Comparison of ENCODE assay signal across 1 cellular context in the genomic region with DNA sequence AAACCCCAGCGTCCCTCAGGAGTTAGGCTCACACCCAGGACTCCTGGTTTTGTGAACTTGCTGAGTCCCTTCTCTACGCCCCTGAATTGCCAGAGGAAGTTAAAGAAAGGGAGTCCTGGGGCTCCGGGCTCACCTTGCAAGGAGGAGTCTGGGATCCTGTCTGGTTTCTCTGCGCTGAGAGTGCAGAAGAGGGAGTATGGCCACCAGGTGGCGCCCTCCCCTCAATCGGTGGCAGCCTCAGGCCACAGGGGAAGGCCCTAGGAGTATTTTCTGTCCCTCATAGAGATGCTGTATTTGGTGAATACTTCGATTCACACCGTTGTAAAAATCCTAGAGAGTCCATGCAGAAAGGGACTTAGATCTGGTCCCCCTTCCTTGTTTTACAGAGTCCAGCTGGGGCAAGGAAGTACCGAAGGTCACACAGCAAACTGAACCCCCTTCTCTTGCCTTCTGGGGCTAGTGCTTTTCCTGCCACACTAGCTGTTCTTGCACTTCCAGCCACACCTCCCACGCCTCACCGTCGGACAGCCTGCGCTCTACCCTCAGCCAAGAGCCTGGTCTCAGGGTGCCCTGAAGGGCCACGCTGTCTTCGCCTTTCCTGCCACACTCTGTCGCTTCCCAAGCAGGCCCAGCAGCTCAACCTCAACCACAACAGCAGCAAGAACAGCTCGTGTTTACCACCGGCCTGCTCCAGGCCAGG.
TF ChIP-seq lines count a peak whose summit lies in the region.

No MANE protein-coding gene starts in this region.

TF ChIP-seq in HepG2, 621 proteins besides CTCF, POLR2A, EP300 and RAD21 (continued from another document and continues in another):
- TF ChIP-seq, protein P1, sequence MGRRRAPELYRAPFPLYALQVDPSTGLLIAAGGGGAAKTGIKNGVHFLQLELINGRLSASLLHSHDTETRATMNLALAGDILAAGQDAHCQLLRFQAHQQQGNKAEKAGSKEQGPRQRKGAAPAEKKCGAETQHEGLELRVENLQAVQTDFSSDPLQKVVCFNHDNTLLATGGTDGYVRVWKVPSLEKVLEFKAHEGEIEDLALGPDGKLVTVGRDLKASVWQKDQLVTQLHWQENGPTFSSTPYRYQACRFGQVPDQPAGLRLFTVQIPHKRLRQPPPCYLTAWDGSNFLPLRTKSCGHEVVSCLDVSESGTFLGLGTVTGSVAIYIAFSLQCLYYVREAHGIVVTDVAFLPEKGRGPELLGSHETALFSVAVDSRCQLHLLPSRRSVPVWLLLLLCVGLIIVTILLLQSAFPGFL (CRISPR knock-in tag; IDR thresholded peaks at IDR 0.05) = no peak
- TF ChIP-seq REL (CRISPR knock-in tag; conservative IDR thresholded peaks at IDR 0.05) = no peak
- TF ChIP-seq SNAPC2 (CRISPR knock-in tag; IDR thresholded peaks at IDR 0.05) = no peak
- no peak for TF ChIP-seq PHF5A (CRISPR knock-in tag; IDR thresholded peaks at IDR 0.05; ENCODE audit: low read depth, unreplicated experiment)
- TF ChIP-seq, protein P2, sequence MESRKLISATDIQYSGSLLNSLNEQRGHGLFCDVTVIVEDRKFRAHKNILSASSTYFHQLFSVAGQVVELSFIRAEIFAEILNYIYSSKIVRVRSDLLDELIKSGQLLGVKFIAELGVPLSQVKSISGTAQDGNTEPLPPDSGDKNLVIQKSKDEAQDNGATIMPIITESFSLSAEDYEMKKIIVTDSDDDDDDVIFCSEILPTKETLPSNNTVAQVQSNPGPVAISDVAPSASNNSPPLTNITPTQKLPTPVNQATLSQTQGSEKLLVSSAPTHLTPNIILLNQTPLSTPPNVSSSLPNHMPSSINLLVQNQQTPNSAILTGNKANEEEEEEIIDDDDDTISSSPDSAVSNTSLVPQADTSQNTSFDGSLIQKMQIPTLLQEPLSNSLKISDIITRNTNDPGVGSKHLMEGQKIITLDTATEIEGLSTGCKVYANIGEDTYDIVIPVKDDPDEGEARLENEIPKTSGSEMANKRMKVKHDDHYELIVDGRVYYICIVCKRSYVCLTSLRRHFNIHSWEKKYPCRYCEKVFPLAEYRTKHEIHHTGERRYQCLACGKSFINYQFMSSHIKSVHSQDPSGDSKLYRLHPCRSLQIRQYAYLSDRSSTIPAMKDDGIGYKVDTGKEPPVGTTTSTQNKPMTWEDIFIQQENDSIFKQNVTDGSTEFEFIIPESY (CRISPR knock-in tag; IDR thresholded peaks at IDR 0.05) = no peak
- TF ChIP-seq ARNT2 (CRISPR knock-in tag; IDR thresholded peaks at IDR 0.05; ENCODE audit: low read depth) = no peak
- no peak for TF ChIP-seq ZNF530 (CRISPR knock-in tag; IDR thresholded peaks at IDR 0.05; ENCODE audit: low read depth)
- no peak for TF ChIP-seq SIX1 (CRISPR knock-in tag; IDR thresholded peaks at IDR 0.05; ENCODE audit: borderline replicate concordance)
- TF ChIP-seq, protein P3, sequence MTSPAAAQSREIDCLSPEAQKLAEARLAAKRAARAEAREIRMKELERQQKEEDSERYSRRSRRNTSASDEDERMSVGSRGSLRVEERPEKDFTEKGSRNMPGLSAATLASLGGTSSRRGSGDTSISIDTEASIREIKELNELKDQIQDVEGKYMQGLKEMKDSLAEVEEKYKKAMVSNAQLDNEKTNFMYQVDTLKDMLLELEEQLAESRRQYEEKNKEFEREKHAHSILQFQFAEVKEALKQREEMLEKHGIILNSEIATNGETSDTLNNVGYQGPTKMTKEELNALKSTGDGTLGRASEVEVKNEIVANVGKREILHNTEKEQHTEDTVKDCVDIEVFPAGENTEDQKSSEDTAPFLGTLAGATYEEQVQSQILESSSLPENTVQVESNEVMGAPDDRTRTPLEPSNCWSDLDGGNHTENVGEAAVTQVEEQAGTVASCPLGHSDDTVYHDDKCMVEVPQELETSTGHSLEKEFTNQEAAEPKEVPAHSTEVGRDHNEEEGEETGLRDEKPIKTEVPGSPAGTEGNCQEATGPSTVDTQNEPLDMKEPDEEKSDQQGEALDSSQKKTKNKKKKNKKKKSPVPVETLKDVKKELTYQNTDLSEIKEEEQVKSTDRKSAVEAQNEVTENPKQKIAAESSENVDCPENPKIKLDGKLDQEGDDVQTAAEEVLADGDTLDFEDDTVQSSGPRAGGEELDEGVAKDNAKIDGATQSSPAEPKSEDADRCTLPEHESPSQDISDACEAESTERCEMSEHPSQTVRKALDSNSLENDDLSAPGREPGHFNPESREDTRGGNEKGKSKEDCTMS (CRISPR knock-in tag; conservative IDR thresholded peaks at IDR 0.05) = no peak
- no peak for TF ChIP-seq GPN1 (CRISPR knock-in tag; IDR thresholded peaks at IDR 0.05; ENCODE audit: borderline replicate concordance)
- no peak for TF ChIP-seq POLR2G (IDR thresholded peaks at IDR 0.05; ENCODE audit: low read depth, low read length)
- TF ChIP-seq ZNF780A (CRISPR knock-in tag; IDR thresholded peaks at IDR 0.05) = no peak
- TF ChIP-seq, protein P4, sequence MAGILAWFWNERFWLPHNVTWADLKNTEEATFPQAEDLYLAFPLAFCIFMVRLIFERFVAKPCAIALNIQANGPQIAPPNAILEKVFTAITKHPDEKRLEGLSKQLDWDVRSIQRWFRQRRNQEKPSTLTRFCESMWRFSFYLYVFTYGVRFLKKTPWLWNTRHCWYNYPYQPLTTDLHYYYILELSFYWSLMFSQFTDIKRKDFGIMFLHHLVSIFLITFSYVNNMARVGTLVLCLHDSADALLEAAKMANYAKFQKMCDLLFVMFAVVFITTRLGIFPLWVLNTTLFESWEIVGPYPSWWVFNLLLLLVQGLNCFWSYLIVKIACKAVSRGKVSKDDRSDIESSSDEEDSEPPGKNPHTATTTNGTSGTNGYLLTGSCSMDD (CRISPR knock-in tag; IDR thresholded peaks at IDR 0.05) = no peak
- TF ChIP-seq, protein P5, sequence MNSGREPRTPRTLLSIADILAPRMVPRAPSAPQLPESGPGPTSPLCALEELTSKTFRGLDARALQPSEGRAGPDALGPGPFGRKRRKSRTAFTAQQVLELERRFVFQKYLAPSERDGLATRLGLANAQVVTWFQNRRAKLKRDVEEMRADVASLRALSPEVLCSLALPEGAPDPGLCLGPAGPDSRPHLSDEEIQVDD (CRISPR knock-in tag; IDR thresholded peaks at IDR 0.05; ENCODE audit: borderline replicate concordance) = no peak
- TF ChIP-seq, protein P6, sequence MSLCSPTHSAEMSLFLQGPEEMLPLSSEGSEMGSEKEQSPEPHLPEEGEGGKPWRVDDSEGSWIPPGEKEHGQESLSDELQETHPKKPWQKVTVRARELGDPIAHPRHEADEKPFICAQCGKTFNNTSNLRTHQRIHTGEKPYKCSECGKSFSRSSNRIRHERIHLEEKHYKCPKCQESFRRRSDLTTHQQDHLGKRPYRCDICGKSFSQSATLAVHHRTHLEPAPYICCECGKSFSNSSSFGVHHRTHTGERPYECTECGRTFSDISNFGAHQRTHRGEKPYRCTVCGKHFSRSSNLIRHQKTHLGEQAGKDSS (CRISPR knock-in tag; IDR thresholded peaks at IDR 0.05; ENCODE audit: borderline replicate concordance, low read depth) = 0 out of 2 replicates have a peak, but pooled peaks have one; percentile 27
- TF ChIP-seq, protein P7, sequence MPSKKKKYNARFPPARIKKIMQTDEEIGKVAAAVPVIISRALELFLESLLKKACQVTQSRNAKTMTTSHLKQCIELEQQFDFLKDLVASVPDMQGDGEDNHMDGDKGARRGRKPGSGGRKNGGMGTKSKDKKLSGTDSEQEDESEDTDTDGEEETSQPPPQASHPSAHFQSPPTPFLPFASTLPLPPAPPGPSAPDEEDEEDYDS (CRISPR knock-in tag; IDR thresholded peaks at IDR 0.05) = no peak
- TF ChIP-seq, protein P8, sequence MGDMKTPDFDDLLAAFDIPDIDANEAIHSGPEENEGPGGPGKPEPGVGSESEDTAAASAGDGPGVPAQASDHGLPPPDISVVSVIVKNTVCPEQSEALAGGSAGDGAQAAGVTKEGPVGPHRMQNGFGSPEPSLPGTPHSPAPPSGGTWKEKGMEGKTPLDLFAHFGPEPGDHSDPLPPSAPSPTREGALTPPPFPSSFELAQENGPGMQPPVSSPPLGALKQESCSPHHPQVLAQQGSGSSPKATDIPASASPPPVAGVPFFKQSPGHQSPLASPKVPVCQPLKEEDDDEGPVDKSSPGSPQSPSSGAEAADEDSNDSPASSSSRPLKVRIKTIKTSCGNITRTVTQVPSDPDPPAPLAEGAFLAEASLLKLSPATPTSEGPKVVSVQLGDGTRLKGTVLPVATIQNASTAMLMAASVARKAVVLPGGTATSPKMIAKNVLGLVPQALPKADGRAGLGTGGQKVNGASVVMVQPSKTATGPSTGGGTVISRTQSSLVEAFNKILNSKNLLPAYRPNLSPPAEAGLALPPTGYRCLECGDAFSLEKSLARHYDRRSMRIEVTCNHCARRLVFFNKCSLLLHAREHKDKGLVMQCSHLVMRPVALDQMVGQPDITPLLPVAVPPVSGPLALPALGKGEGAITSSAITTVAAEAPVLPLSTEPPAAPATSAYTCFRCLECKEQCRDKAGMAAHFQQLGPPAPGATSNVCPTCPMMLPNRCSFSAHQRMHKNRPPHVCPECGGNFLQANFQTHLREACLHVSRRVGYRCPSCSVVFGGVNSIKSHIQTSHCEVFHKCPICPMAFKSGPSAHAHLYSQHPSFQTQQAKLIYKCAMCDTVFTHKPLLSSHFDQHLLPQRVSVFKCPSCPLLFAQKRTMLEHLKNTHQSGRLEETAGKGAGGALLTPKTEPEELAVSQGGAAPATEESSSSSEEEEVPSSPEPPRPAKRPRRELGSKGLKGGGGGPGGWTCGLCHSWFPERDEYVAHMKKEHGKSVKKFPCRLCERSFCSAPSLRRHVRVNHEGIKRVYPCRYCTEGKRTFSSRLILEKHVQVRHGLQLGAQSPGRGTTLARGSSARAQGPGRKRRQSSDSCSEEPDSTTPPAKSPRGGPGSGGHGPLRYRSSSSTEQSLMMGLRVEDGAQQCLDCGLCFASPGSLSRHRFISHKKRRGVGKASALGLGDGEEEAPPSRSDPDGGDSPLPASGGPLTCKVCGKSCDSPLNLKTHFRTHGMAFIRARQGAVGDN (CRISPR knock-in tag; IDR thresholded peaks at IDR 0.05) = peak; percentile 42; the same call in 1 of the 2 replicates
- TF ChIP-seq, protein P9, sequence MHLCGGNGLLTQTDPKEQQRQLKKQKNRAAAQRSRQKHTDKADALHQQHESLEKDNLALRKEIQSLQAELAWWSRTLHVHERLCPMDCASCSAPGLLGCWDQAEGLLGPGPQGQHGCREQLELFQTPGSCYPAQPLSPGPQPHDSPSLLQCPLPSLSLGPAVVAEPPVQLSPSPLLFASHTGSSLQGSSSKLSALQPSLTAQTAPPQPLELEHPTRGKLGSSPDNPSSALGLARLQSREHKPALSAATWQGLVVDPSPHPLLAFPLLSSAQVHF (CRISPR knock-in tag; IDR thresholded peaks at IDR 0.05) = no peak
- TF ChIP-seq, protein P10, sequence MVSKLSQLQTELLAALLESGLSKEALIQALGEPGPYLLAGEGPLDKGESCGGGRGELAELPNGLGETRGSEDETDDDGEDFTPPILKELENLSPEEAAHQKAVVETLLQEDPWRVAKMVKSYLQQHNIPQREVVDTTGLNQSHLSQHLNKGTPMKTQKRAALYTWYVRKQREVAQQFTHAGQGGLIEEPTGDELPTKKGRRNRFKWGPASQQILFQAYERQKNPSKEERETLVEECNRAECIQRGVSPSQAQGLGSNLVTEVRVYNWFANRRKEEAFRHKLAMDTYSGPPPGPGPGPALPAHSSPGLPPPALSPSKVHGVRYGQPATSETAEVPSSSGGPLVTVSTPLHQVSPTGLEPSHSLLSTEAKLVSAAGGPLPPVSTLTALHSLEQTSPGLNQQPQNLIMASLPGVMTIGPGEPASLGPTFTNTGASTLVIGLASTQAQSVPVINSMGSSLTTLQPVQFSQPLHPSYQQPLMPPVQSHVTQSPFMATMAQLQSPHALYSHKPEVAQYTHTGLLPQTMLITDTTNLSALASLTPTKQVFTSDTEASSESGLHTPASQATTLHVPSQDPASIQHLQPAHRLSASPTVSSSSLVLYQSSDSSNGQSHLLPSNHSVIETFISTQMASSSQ (IDR thresholded peaks at IDR 0.05; ENCODE audit: low read depth) = no peak
- TF ChIP-seq, protein P10 (CRISPR knock-in tag; IDR thresholded peaks at IDR 0.05; ENCODE audit: borderline replicate concordance) = no peak
- no peak for TF ChIP-seq FOXJ3 (CRISPR knock-in tag; IDR thresholded peaks at IDR 0.05; ENCODE audit: borderline replicate concordance)
- TF ChIP-seq, protein P11, sequence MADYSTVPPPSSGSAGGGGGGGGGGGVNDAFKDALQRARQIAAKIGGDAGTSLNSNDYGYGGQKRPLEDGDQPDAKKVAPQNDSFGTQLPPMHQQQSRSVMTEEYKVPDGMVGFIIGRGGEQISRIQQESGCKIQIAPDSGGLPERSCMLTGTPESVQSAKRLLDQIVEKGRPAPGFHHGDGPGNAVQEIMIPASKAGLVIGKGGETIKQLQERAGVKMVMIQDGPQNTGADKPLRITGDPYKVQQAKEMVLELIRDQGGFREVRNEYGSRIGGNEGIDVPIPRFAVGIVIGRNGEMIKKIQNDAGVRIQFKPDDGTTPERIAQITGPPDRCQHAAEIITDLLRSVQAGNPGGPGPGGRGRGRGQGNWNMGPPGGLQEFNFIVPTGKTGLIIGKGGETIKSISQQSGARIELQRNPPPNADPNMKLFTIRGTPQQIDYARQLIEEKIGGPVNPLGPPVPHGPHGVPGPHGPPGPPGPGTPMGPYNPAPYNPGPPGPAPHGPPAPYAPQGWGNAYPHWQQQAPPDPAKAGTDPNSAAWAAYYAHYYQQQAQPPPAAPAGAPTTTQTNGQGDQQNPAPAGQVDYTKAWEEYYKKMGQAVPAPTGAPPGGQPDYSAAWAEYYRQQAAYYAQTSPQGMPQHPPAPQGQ (CRISPR knock-in tag; IDR thresholded peaks at IDR 0.05; ENCODE audit: borderline replicate concordance) = no peak
- TF ChIP-seq, protein P12, sequence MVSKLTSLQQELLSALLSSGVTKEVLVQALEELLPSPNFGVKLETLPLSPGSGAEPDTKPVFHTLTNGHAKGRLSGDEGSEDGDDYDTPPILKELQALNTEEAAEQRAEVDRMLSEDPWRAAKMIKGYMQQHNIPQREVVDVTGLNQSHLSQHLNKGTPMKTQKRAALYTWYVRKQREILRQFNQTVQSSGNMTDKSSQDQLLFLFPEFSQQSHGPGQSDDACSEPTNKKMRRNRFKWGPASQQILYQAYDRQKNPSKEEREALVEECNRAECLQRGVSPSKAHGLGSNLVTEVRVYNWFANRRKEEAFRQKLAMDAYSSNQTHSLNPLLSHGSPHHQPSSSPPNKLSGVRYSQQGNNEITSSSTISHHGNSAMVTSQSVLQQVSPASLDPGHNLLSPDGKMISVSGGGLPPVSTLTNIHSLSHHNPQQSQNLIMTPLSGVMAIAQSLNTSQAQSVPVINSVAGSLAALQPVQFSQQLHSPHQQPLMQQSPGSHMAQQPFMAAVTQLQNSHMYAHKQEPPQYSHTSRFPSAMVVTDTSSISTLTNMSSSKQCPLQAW (CRISPR knock-in tag; IDR thresholded peaks at IDR 0.05) = no peak
- TF ChIP-seq ZNF562 (CRISPR knock-in tag; IDR thresholded peaks at IDR 0.05; ENCODE audit: borderline replicate concordance) = no peak
- TF ChIP-seq JUN (CRISPR knock-in tag; IDR thresholded peaks at IDR 0.05) = no peak
- no peak for TF ChIP-seq NCOR1 (IDR thresholded peaks at IDR 0.05; ENCODE audit: borderline replicate concordance, low read length)
- TF ChIP-seq, protein P13, sequence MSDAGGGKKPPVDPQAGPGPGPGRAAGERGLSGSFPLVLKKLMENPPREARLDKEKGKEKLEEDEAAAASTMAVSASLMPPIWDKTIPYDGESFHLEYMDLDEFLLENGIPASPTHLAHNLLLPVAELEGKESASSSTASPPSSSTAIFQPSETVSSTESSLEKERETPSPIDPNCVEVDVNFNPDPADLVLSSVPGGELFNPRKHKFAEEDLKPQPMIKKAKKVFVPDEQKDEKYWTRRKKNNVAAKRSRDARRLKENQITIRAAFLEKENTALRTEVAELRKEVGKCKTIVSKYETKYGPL (CRISPR knock-in tag; IDR thresholded peaks at IDR 0.05) = no peak
